Comparison of ENCODE assay signal across 8 cellular contexts in the genomic region with DNA sequence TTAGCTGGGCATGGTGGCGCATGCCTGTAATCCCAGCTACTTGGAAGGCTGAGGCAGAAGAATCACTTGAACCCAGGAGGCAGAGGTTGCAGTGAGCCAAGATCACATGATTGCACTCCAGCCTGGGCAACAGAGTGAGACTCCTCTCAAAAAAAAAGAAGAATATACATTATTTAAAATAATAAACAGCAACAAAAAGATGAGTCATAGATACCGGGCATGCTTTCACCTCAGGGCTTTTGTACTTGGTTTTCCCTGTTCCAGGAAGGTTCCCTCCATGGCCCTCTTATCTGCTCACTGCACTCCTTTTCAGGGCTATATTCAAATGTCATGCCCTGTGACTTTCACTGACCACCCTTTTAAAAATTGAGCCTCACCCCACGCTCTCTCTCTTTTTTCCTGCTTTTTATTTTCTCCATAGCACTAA. TPM values are rescaled to one million over a fixed set of nuclear protein-coding genes. Genes with fewer than 3 reads are reported as not detected.
DNase-seq lines count a peak whose midpoint lies in the region; ATAC-seq and TF ChIP-seq lines count a peak whose summit lies in the region.
"Not testable (repeated sequence)": the region's sequence is repeated elsewhere in the genome, so short reads cannot be mapped to it uniquely, and the experiment has no call there.

No MANE protein-coding gene starts in this region.

- H2BK120ac ChIP-seq in IMR-90 (ENCODE audit: low read depth, low read length) = peak overlapping the region; percentile 0; the same call in 1 of the 2 replicates

- H2BK5ac ChIP-seq in IMR-90 (ENCODE audit: low read depth, low read length, poor library complexity, severe bottlenecking) = peak overlapping the region; percentile 76

- not testable (repeated sequence) for H3K4me1 ChIP-seq in CD8-positive, alpha-beta memory T cell (ENCODE audit: insufficient read depth, low read length); IMR-90 (ENCODE audit: control insufficient read depth, insufficient read depth, low read length)
- H3K4me1 ChIP-seq in adipocyte (ENCODE audit: control insufficient read depth, insufficient read depth, low read length) (peaks cover 39% of the 10 kb centered on the region), muscle layer of duodenum (ENCODE audit: control insufficient read depth in 1 of 2, insufficient read depth in 2 of 2, low read length in 2 of 2) (peaks cover 0 to 17% of the 10 kb centered on the region in 2 donors), gastrocnemius medialis (peaks cover 64 to 70% of the 10 kb centered on the region in 2 donors), upper lobe of right lung (peaks cover 42% of the 10 kb centered on the region)

- CTCF ChIA-PET in CD8-positive, alpha-beta memory T cell (lab: Charles Lee) = not testable (repeated sequence)
- CTCF ChIA-PET in IMR-90 (lab: Yijun Ruan, JAX) = interaction anchor here (0.7 kb wide), 1 partner anchor 94 kb away, joined by 3 read pairs; no protein-coding TSS in a partner anchor

- WGBS in IMR-90 (ENCODE audit: extremely low coverage in 2 of 2, insufficient read length in 1 of 2), 2 experiments = 0% methylated on average over 1 of the region's 3 CpGs; no CpG with 5 or more reads in 1 of the 2 experiments

- H3K9ac ChIP-seq in IMR-90 (ENCODE audit: low read depth, low read length); adipocyte (ENCODE audit: low read length): not testable (repeated sequence)

- not testable (repeated sequence) for H3K36me3 Mint-ChIP-seq in CD8-positive, alpha-beta memory T cell; chondrocyte (ENCODE audit: low read depth)

- not testable (repeated sequence) for BruUV-seq in IMR-90 (replicated peaks; lab: Mats Ljungman, UMichigan)

- ATAC-seq in IMR-90 (ENCODE audit: low read depth); gastrocnemius medialis; upper lobe of right lung: not testable (repeated sequence)

- H4K8ac ChIP-seq in IMR-90 (ENCODE audit: low read depth in 2 of 2, low read length in 2 of 2) = 0 out of 4 replicates have a peak overlapping the region, but pooled peaks of 1 of the 2 experiments have one; percentile 57

- H3K4me2 ChIP-seq in IMR-90 (ENCODE audit: low read depth, low read length) = peak overlapping the region; percentile 82

- H3K27me3 Mint-ChIP-seq in CD8-positive, alpha-beta memory T cell = peaks cover 25 to 36% of the 10 kb centered on the region in 2 donors
- H3K27me3 Mint-ChIP-seq in chondrocyte (ENCODE audit: low read depth) = not testable (repeated sequence)

- not testable (repeated sequence) for TF ChIP-seq POLR2A in IMR-90 (IDR thresholded peaks at IDR 0.05; ENCODE audit: low read depth, low read length); gastrocnemius medialis (IDR thresholded peaks at IDR 0.05)

- not testable (repeated sequence) for DNase-seq in CD8-positive, alpha-beta memory T cell; chondrocyte (ENCODE audit: low spot score); fibroblast of villous mesenchyme (ENCODE audit: low read depth); gastrocnemius medialis; upper lobe of right lung
- peak; percentile 39 for DNase-seq in IMR-90
- peak; percentile 56 for DNase-seq in adipocyte (ENCODE audit: low read depth)

- H2BK15ac ChIP-seq in IMR-90 (ENCODE audit: low read depth, low read length) = not testable (repeated sequence)

- peak overlapping the region; percentile 48 for H3K4ac ChIP-seq in IMR-90 (ENCODE audit: low read depth, low read length)

- not testable (repeated sequence) for H2AK5ac ChIP-seq in IMR-90 (ENCODE audit: low read depth, low read length)

- H2AFZ ChIP-seq in IMR-90 (replicated peaks; ENCODE audit: low read length, poor library complexity) = not testable (repeated sequence)

- H2AK9ac ChIP-seq in IMR-90 (replicated peaks; ENCODE audit: low read depth, low read length, poor library complexity) = not testable (repeated sequence)

- peaks cover 31% of the 10 kb centered on the region; the same call in 1 of the 2 replicates for H4K20me1 ChIP-seq in IMR-90 (ENCODE audit: insufficient read depth, low read length)

- H3K27ac ChIP-seq in CD8-positive, alpha-beta memory T cell (ENCODE audit: low read depth, low read length) = peak overlapping the region; percentile 69
- H3K27ac ChIP-seq in IMR-90 (ENCODE audit: insufficient read depth, low read length) (peak overlapping the region; percentile 50; the same call in 1 of the 2 replicates), muscle layer of duodenum (ENCODE audit: low read length) (peak overlapping the region; percentile 65), gastrocnemius medialis (peak overlapping the region; percentile 83 to 92 (median 90))
- H3K27ac ChIP-seq in upper lobe of right lung = not testable (repeated sequence)

- H3K18ac ChIP-seq in IMR-90 (ENCODE audit: low read depth, low read length) = peak overlapping the region; percentile 48; the same call in 1 of the 2 replicates

- peaks cover 13 to 55% of the 10 kb centered on the region in 2 experiments for H3K79me1 ChIP-seq in IMR-90 (ENCODE audit: low read depth in 1 of 2, low read length in 2 of 2)

- H3K9me3 ChIP-seq in CD8-positive, alpha-beta memory T cell (ENCODE audit: low read length); IMR-90 (ENCODE audit: control insufficient read depth, insufficient read depth, low read length); adipocyte (ENCODE audit: control insufficient read depth, low read length); muscle layer of duodenum (ENCODE audit: control insufficient read depth in 1 of 2, low read length in 2 of 2); gastrocnemius medialis; upper lobe of right lung: not testable (repeated sequence)

- H3K14ac ChIP-seq in IMR-90 (replicated peaks; ENCODE audit: low read depth, low read length) = not testable (repeated sequence)

- H3K4me3 ChIP-seq in CD8-positive, alpha-beta memory T cell (ENCODE audit: low read length); IMR-90 (ENCODE audit: insufficient read depth, low read depth, low read length); muscle layer of duodenum (ENCODE audit: low read depth in 1 of 2, low read length in 2 of 2); gastrocnemius medialis: not testable (repeated sequence)
- H3K4me3 ChIP-seq in adipocyte (ENCODE audit: low read length) = peak overlapping the region; percentile 28
- peak overlapping the region; percentile 10 for H3K4me3 ChIP-seq in fibroblast of villous mesenchyme (ENCODE audit: low read depth, low read length)
- peak overlapping the region; percentile 3 for H3K4me3 ChIP-seq in upper lobe of right lung

- dilution Hi-C loops in IMR-90 (cut with HindIII; ENCODE audit: low sequenced_read_pairs, unreplicated experiment) = not testable (repeated sequence)

- H3K36me3 ChIP-seq in CD8-positive, alpha-beta memory T cell (ENCODE audit: insufficient read depth, low read length); IMR-90 (ENCODE audit: control insufficient read depth, insufficient read depth, low read length); adipocyte (ENCODE audit: control insufficient read depth, insufficient read depth, low read length, severe bottlenecking); gastrocnemius medialis; upper lobe of right lung: not testable (repeated sequence)
- peaks cover 0 to 14% of the 10 kb centered on the region in 2 donors for H3K36me3 ChIP-seq in muscle layer of duodenum (ENCODE audit: control insufficient read depth in 1 of 2, insufficient read depth in 2 of 2, low read length in 2 of 2)

- H3K27ac Mint-ChIP-seq in CD8-positive, alpha-beta memory T cell = peak overlapping the region in 1 of 8 donors; percentile 9
- peak overlapping the region; percentile 94 for H3K27ac Mint-ChIP-seq in chondrocyte (ENCODE audit: unreplicated experiment)

- not testable (repeated sequence) for H3K56ac ChIP-seq in IMR-90 (ENCODE audit: extremely low read depth, insufficient read depth, low read length)

- not testable (repeated sequence) for H3K4me3 Mint-ChIP-seq in CD8-positive, alpha-beta memory T cell
- H3K4me3 Mint-ChIP-seq in chondrocyte (ENCODE audit: unreplicated experiment) = peak overlapping the region; percentile 84

- intact Hi-C loops in IMR-90 (cut with micrococcal nuclease) = loop anchor here (2.0 kb wide), 1 partner anchor 49 kb away; no protein-coding TSS in a partner anchor
- intact Hi-C loops in gastrocnemius medialis (cut with DNase I; ENCODE audit: low total_unique reads) = loop anchor here (10.0 kb wide), 2 partner anchors 339 to 819 kb away; partner anchors contain the start of gene HDDC2
- intact Hi-C loops in upper lobe of right lung (cut with DNase I) = not testable (repeated sequence)

- peak overlapping the region; percentile 8; the same call in 1 of the 2 replicates for H4K5ac ChIP-seq in IMR-90 (ENCODE audit: low read depth, low read length)

- not testable (repeated sequence) for H3K27me3 ChIP-seq in CD8-positive, alpha-beta memory T cell (ENCODE audit: insufficient read depth, low read length, poor library complexity, severe bottlenecking); IMR-90 (ENCODE audit: control insufficient read depth, insufficient read depth, low read length); adipocyte (replicated peaks; ENCODE audit: control insufficient read depth, insufficient read depth, low read length); muscle layer of duodenum (ENCODE audit: low read depth, low read length); gastrocnemius medialis; upper lobe of right lung

- not testable (repeated sequence) for H3K9me1 ChIP-seq in IMR-90 (ENCODE audit: insufficient read depth, low read length)

- TF ChIP-seq RAD21 in IMR-90 (IDR thresholded peaks at IDR 0.05; ENCODE audit: low read length) = not testable (repeated sequence)

- H2BK20ac ChIP-seq in IMR-90 (ENCODE audit: low read depth, low read length) = not testable (repeated sequence)

- peak overlapping the region; percentile 43; the same call in 1 of the 2 replicates for H4K91ac ChIP-seq in IMR-90 (ENCODE audit: insufficient read depth, low read depth, low read length)

- in situ Hi-C loops in IMR-90 (cut with MboI; ENCODE audit: low sequenced_read_pairs) = loop anchor here (25.0 kb wide), 1 partner anchor 147 kb away; no protein-coding TSS in a partner anchor
- in situ Hi-C loops in gastrocnemius medialis (cut with MboI; ENCODE audit: low sequenced_read_pairs in 4 of 4) = not testable (repeated sequence)

- H3K23ac ChIP-seq in IMR-90 (ENCODE audit: low read depth, low read length) = not testable (repeated sequence)

- not testable (repeated sequence) for TF ChIP-seq CTCF in IMR-90 (conservative IDR thresholded peaks at IDR 0.05; ENCODE audit: low read depth, low read length); chondrocyte (IDR thresholded peaks at IDR 0.05); fibroblast of villous mesenchyme (IDR thresholded peaks at IDR 0.05; ENCODE audit: insufficient read depth, low read depth, low read length); gastrocnemius medialis (IDR thresholded peaks at IDR 0.05 in 4 of 5, conservative IDR thresholded peaks at IDR 0.05 in 1 of 5); upper lobe of right lung (IDR thresholded peaks at IDR 0.05)

- not testable (repeated sequence) for H3K9me3 Mint-ChIP-seq in CD8-positive, alpha-beta memory T cell; chondrocyte (ENCODE audit: low read depth)

- POLR2A ChIA-PET in CD8-positive, alpha-beta memory T cell (lab: Charles Lee); IMR-90 (lab: Charles Lee; ENCODE audit: unreplicated experiment): not testable (repeated sequence)

- peaks cover 9 to 16% (median 12%) of the 10 kb centered on the region in 3 donors for H3K4me1 Mint-ChIP-seq in CD8-positive, alpha-beta memory T cell
- H3K4me1 Mint-ChIP-seq in chondrocyte (ENCODE audit: low read depth) = peaks cover 58% of the 10 kb centered on the region

RNA-seq across cellular contexts. Expression of gene RNF217, which starts 3.2 kb away (rescaled TPM):
- under 1 TPM in 1 of 2 experiments, not detected in 1; 0.13 TPM for total RNA-seq in CD8-positive, alpha-beta memory T cell
- not detected for polyA plus RNA-seq in CD8-positive, alpha-beta memory T cell
- total RNA-seq in IMR-90 (2012; rRNA removed) (16.7 and 20.4 TPM in 2 replicates), chondrocyte (51.5 to 72.5 TPM (median 54.6 TPM) in 3 replicates), fibroblast of villous mesenchyme (24.5 and 25.5 TPM in 2 replicates), gastrocnemius medialis (10 to 100 TPM in 3 of 4 donors, 1 to 10 TPM in 1; 4.5 to 15.5 (median 12.4) TPM), upper lobe of right lung (29.2 TPM)
- polyA plus RNA-seq in IMR-90 (2012; rRNA removed) = 11.7 TPM in 2 replicates
- polyA plus RNA-seq in IMR-90 (2012; cell fraction: cytosol; rRNA removed) = 2.5 and 2.7 TPM in 2 replicates
- 7.8 and 59.2 TPM in 2 replicates for polyA plus RNA-seq in IMR-90 (2012; cell fraction: nucleus; rRNA removed; ENCODE audit: low replicate concordance)

Comparison
In these comparisons a context has a peak if more than half of its experiments do, and no peak if none do; other contexts are left out.
1. RNA of gene RNF217, which starts 3.2 kb away (total RNA-seq): 51.5 to 72.5 TPM in chondrocyte, 29.2 TPM in upper lobe of right lung (single experiment), 24.5 to 25.5 TPM in fibroblast of villous mesenchyme, 16.7 to 20.4 TPM in IMR-90 and 4.5 to 15.5 TPM in gastrocnemius medialis; 0.13 TPM in CD8-positive, alpha-beta memory T cell; every median in the first group is over 4 times any median in the second.